Comparison of ENCODE assay signal across 8 cellular contexts in genomic region chr12:85076688-85077430, GRCh38. TPM values are rescaled to one million over a fixed set of nuclear protein-coding genes. Genes with fewer than 3 reads are reported as not detected.
DNase-seq lines count a peak whose midpoint lies in the region; ATAC-seq and TF ChIP-seq lines count a peak whose summit lies in the region.

No MANE protein-coding gene starts in this region.

- intact Hi-C loops in body of pancreas (cut with DNase I) (no loop called here), lower lobe of right lung (cut with DNase I) (no loop called here)

- TF ChIP-seq CTCF in body of pancreas (IDR thresholded peaks at IDR 0.05) (peak in 6 of 7 experiments; percentile 28 to 43 (median 36)), lower lobe of right lung (IDR thresholded peaks at IDR 0.05) (peak; percentile 39)

- H3K27ac ChIP-seq in body of pancreas = no peak overlapping the region
- H3K27ac ChIP-seq in lower lobe of right lung = no peak overlapping the region

- no peaks in the 10 kb centered on the region for H3K36me3 ChIP-seq in body of pancreas (replicated peaks in 1 of 2; ENCODE audit: insufficient read depth in 1 of 2, low read depth in 2 of 2)
- no peaks in the 10 kb centered on the region for H3K36me3 ChIP-seq in lower lobe of right lung

- no peaks in the 10 kb centered on the region for H3K9me3 ChIP-seq in body of pancreas
- no peaks in the 10 kb centered on the region for H3K9me3 ChIP-seq in lower lobe of right lung

- TF ChIP-seq POLR2A in body of pancreas (IDR thresholded peaks at IDR 0.05) = no peak

- H3K4me1 ChIP-seq in body of pancreas (no peaks in the 10 kb centered on the region), lower lobe of right lung (no peaks in the 10 kb centered on the region)

- no peak overlapping the region for H3K4me3 ChIP-seq in body of pancreas
- H3K4me3 ChIP-seq in lower lobe of right lung = no peak overlapping the region

- DNase-seq in Ammon's horn (ENCODE audit: low spot score) = peak; percentile 63
- DNase-seq in NCI-H460 (ENCODE audit: extremely low read depth, low read depth) = peak; percentile 58
- peak in 1 of 4 donors; percentile 4 for DNase-seq in body of pancreas
- no peak for DNase-seq in lower lobe of right lung

- peak; percentile 67 for ATAC-seq in GM19023 (IDR thresholded peaks at IDR 0.05; ENCODE audit: unreplicated experiment)
- ATAC-seq in HG03457 (IDR thresholded peaks at IDR 0.05; ENCODE audit: unreplicated experiment) = peak; percentile 45
- peak; percentile 67 for ATAC-seq in body of pancreas
- ATAC-seq in lower lobe of right lung = peak; percentile 65 to 89
- ATAC-seq in GM18873 (IDR thresholded peaks at IDR 0.05; ENCODE audit: low FRiP score, unreplicated experiment) = no peak
- ATAC-seq in HG02571 (IDR thresholded peaks at IDR 0.05; ENCODE audit: unreplicated experiment) = no peak

- WGBS in body of pancreas, 2 donors = 0 to 3% methylated on average over 1 of the region's 1 CpG

- H3K27me3 ChIP-seq in body of pancreas (peaks cover 0 to 2% of the 10 kb centered on the region in 2 donors), lower lobe of right lung (ENCODE audit: low read depth) (no peaks in the 10 kb centered on the region)

RNA-seq across cellular contexts. Expression of gene LRRIQ1, which starts 40.7 kb away (rescaled TPM):
- total RNA-seq in NCI-H460 (2014; rRNA removed; shearing (Covaris generic)) = 0.72 and 2.5 TPM in 2 replicates
- polyA plus RNA-seq in NCI-H460 (2014; cell fraction: nucleus; rRNA removed) = 0.64 and 4.1 TPM in 2 replicates
- 1 to 10 TPM; 1.0 to 3.6 TPM for total RNA-seq in body of pancreas
- 10.6 TPM for total RNA-seq in lower lobe of right lung

RNA-seq across cellular contexts. Expression of gene TSPAN19, which starts 40.8 kb away (rescaled TPM):
- 0.10 TPM in 1 of 2 replicates, not detected in the other for total RNA-seq in NCI-H460 (2014; rRNA removed; shearing (Covaris generic))
- polyA plus RNA-seq in NCI-H460 (2014; cell fraction: nucleus; rRNA removed) = 0.08 TPM in 1 of 2 replicates, not detected in the other
- total RNA-seq in body of pancreas = not detected
- total RNA-seq in lower lobe of right lung = 6.6 TPM

Comparison
In these comparisons a context has a peak if more than half of its experiments do, and no peak if none do; other contexts are left out.
1. ATAC-seq: peak in GM19023 (single experiment), HG03457 (single experiment), body of pancreas (single experiment) and lower lobe of right lung (2 of 2); none in GM18873 (single experiment) and HG02571 (single experiment).